ENCODE assay signal across 14 cellular contexts in genomic region chr19:15780595-15781418, GRCh38. TPM values are rescaled to one million over a fixed set of nuclear protein-coding genes. Genes with fewer than 3 reads are reported as not detected.
DNase-seq lines count a peak whose midpoint lies in the region; ATAC-seq, FAIRE-seq and TF ChIP-seq lines count a peak whose summit lies in the region.
"Had no signal": no experiment of that assay in that cellular context is flagged by ENCODE, and none has a peak within 500 bp of the region (broad histone marks: within the 10 kb centered on the region; RNA-seq: fewer than 3 reads in every experiment).

No MANE protein-coding gene starts in this region.

- H3K27ac ChIP-seq in angular gyrus (ENCODE audit: low read depth, low read length), result peak overlapping the region; percentile 87

- intact Hi-C loops in left colon (cut with DNase I, micrococcal nuclease), result no loop called here
- intact Hi-C loops in posterior vena cava (cut with DNase I), result no loop called here

- peak; percentile 62 for FAIRE-seq in GM12892 (lab: Jason Lieb, UNC)
- FAIRE-seq: astrocyte, H54 had no signal

- DNase-seq in GM12892 (ENCODE audit: insufficient read length), result no peak
- peak in 1 of 2 donors; percentile 41 for DNase-seq in left colon
- DNase-seq in stimulated activated naive CD8-positive, alpha-beta T cell treated with anti-CD3 and anti-CD28 coated beads, Interleukin-15, Interleukin-2, amounts not matched to agents 100 U/mL and 50 U/mL, for 24 hours, result no peak
- no peak for DNase-seq in SIG-M5 (lab: John Stamatoyannopoulos, UW)
- DNase-seq in posterior vena cava (ENCODE audit: low spot score), result no peak
- DNase-seq: KBM-7; stimulated activated CD4-positive, alpha-beta T cell treated with anti-CD3 and anti-CD28 coated beads, Interleukin-2, amount 100 ng/mL, for 24 hours; T1000 had no signal

- TF ChIP-seq POLR2A in GM12892 (IDR thresholded peaks at IDR 0.05; ENCODE audit: low read depth, low read length), result no peak

- ATAC-seq in left colon (peak; percentile 88), HG03159 (IDR thresholded peaks at IDR 0.05; ENCODE audit: unreplicated experiment) (no peak), HG02970 (IDR thresholded peaks at IDR 0.05; ENCODE audit: low FRiP score, unreplicated experiment) (no peak)
- ATAC-seq in stimulated activated naive CD8-positive, alpha-beta T cell treated with anti-CD3 and anti-CD28 coated beads, Interleukin-15, Interleukin-2, amounts not matched to agents 100 U/mL and 50 U/mL, for 24 hours, result peak; percentile 36

RNA-seq across cellular contexts. Expression of gene OR10H5, which starts 6.7 kb away (rescaled TPM):
- polyA plus RNA-seq in GM12892 (2012; ENCODE audit: missing spikeins), result not detected
- total RNA-seq in left colon, result not detected
- not detected for total RNA-seq in posterior vena cava
- total RNA-seq: astrocyte had no signal

RNA-seq across cellular contexts. Expression of gene OR10H1, which starts 34.7 kb away (rescaled TPM):
- polyA plus RNA-seq in GM12892 (2012; ENCODE audit: missing spikeins), result not detected
- under 1 TPM in 1 of 2 donors, not detected in 1; 0.09 TPM for total RNA-seq in left colon
- total RNA-seq in posterior vena cava, result under 1 TPM; 0.05 to 0.09 TPM
- total RNA-seq: astrocyte had no signal

RNA-seq across cellular contexts. Expression of gene OR10H3, which starts 43.0 kb away (rescaled TPM):
- polyA plus RNA-seq in GM12892 (2012; ENCODE audit: missing spikeins), result not detected
- total RNA-seq in left colon (not detected), posterior vena cava (not detected)
- total RNA-seq: astrocyte had no signal
- polyA plus RNA-seq: thymus had no signal

RNA-seq across cellular contexts. Expression of gene OR10H2, which starts 53.0 kb away (rescaled TPM):
- not detected for polyA plus RNA-seq in GM12892 (2012; ENCODE audit: missing spikeins)
- not detected for total RNA-seq in left colon
- not detected for total RNA-seq in posterior vena cava
- total RNA-seq: astrocyte had no signal
- polyA plus RNA-seq: thymus had no signal

Comparison
In these comparisons a context has a peak if more than half of its experiments do, and no peak if none do; other contexts are left out.
1. ATAC-seq: peak in left colon (single experiment) and stimulated activated naive CD8-positive, alpha-beta T cell treated with anti-CD3 and anti-CD28 coated beads, Interleukin-15, Interleukin-2, amounts not matched to agents 100 U/mL and 50 U/mL, for 24 hours (single experiment); none in HG03159 (single experiment) and HG02970 (single experiment).